ENCODE assay signal across 1 cellular context in genomic region chr1:156491151-156491949, GRCh38.
TF ChIP-seq lines count a peak whose summit lies in the region.

No MANE protein-coding gene starts in this region.

TF ChIP-seq in K562, 482 proteins besides CTCF, POLR2A, EP300 and RAD21:
- TF ChIP-seq ZBTB33 (CRISPR knock-in tag; IDR thresholded peaks at IDR 0.05) = peak; percentile 79; the same call in 1 of the 2 replicates
- TF ChIP-seq TBP (optimal IDR thresholded peaks at IDR 0.05; ENCODE audit: low read depth, low read length) = no peak
- peak; percentile 81 for TF ChIP-seq ATF3 (IDR thresholded peaks at IDR 0.05)
- no peak for TF ChIP-seq ATF3 (CRISPR knock-in tag; conservative IDR thresholded peaks at IDR 0.05)
- peak; percentile 84 for TF ChIP-seq JUND (IDR thresholded peaks at IDR 0.05; ENCODE audit: borderline replicate concordance, low read depth, low read length)
- TF ChIP-seq JUND (tag; IDR thresholded peaks at IDR 0.05; ENCODE audit: borderline replicate concordance, low read depth, low read length) = peak; percentile 69; the same call in 1 of the 3 replicates
- TF ChIP-seq FOSL1 (tag; conservative IDR thresholded peaks at IDR 0.05) = peak; percentile 57
- 0 out of 2 replicates have a peak, but pooled peaks have one; percentile 50 for TF ChIP-seq ZNF740 (CRISPR knock-in tag; IDR thresholded peaks at IDR 0.05)
- TF ChIP-seq ZNF740 (tag; IDR thresholded peaks at IDR 0.05) = no peak
- TF ChIP-seq JUN (IDR thresholded peaks at IDR 0.05; ENCODE audit: borderline replicate concordance, low read depth, low read length) = 0 out of 2 replicates have a peak, but pooled peaks have one; percentile 42
- TF ChIP-seq JUN (CRISPR knock-in tag; IDR thresholded peaks at IDR 0.05; ENCODE audit: borderline replicate concordance) = no peak
- no peak for TF ChIP-seq EHMT2 (IDR thresholded peaks at IDR 0.05)
- no peak for TF ChIP-seq SETDB1 (IDR thresholded peaks at IDR 0.05; ENCODE audit: low read length)
- no peak for TF ChIP-seq XRCC5 (IDR thresholded peaks at IDR 0.05; ENCODE audit: low read depth, low read length)
- TF ChIP-seq NFIC (IDR thresholded peaks at IDR 0.05) = no peak
- TF ChIP-seq KLF16 (IDR thresholded peaks at IDR 0.05) = no peak
- 0 out of 2 replicates have a peak, but pooled peaks have one; percentile 27 for TF ChIP-seq SPI1 (IDR thresholded peaks at IDR 0.05; ENCODE audit: borderline replicate concordance, low read depth, low read length)
- no peak for TF ChIP-seq CTCFL (IDR thresholded peaks at IDR 0.05; ENCODE audit: borderline replicate concordance, insufficient read depth, low read depth, low read length, poor library complexity, severe bottlenecking)
- no peak for TF ChIP-seq MTA3 (IDR thresholded peaks at IDR 0.05; ENCODE audit: borderline replicate concordance)
- no peak for TF ChIP-seq ZNF445 (CRISPR knock-in tag; IDR thresholded peaks at IDR 0.05; ENCODE audit: low read depth)
- no peak for TF ChIP-seq IRF1 (CRISPR knock-in tag; IDR thresholded peaks at IDR 0.05; ENCODE audit: borderline replicate concordance)
- TF ChIP-seq CBFB (CRISPR knock-in tag; IDR thresholded peaks at IDR 0.05) = 0 out of 2 replicates have a peak, but pooled peaks have one; percentile 54
- TF ChIP-seq POU5F1 (IDR thresholded peaks at IDR 0.05; ENCODE audit: borderline replicate concordance, low read depth, low read length, partially characterized antibody) = no peak
- TF ChIP-seq DMBX1 (CRISPR knock-in tag; IDR thresholded peaks at IDR 0.05; ENCODE audit: borderline replicate concordance) = no peak
